In the genomic region with DNA sequence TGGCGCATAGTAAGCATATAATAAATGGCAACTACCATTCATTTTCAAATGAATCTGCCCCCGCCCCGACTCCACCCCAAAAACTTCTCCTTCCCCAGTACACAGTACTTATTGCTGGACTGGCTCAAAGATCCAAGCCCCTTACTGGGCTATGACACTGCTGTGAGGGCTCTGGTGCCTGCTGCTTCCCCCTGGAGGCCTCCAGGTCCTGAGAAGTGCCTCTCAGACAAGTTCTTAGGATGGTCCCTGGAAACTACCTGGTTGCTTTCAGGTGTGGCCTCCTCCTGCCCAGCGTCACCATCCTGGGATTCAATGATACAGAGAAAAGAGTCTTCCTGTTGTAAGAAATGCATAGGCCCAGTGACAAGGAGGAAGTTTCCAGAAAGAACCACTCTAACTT, we compare ENCODE assay signal across 26 cellular contexts.
"Had no signal": no experiment of that assay in that cellular context is flagged by ENCODE, and none has a peak within 500 bp of the region (broad histone marks: within the 10 kb centered on the region; RNA-seq: fewer than 3 reads in every experiment).

No MANE protein-coding gene starts in this region.

- H3K27ac ChIP-seq: HL-60, SJSA1, SK-N-MC had no signal

- H3K36me3 ChIP-seq: MG63, SJSA1 had no signal

- H3K27me3 ChIP-seq: MG63, SJSA1 had no signal

- ATAC-seq: HepG2 had no signal

- H3K9me3 ChIP-seq: MG63, SJSA1 had no signal

- FAIRE-seq: HepG2, RCC 7860 had no signal

- H3K4me1 ChIP-seq: SJSA1 had no signal

- DNase-seq: IMR-90, Karpas-422, KG1, MG63, NCI-H1092, NCI-H1105 treated with DMSO at 0.1 percent for 48 hours, NCI-H1417 treated with DMSO at 0.1 percent for 48 hours, NCI-H146, NCI-H1694 treated with DMSO at 0.1 percent for 48 hours, NCI-H1930, NCI-H2081 treated with DMSO at 0.1 percent for 48 hours, NCI-H2171, NCI-H226, NCI-H446, NCI-H510A, NCI-H524 treated with DMSO at 0.1 percent for 48 hours, NCI-H69, NCI-H774, Right ventricle myocardium superior, RPMI8226, SIG-M5 had no signal

- H3K4me3 ChIP-seq: MG63, SJSA1, SK-N-MC had no signal
